8 cellular contexts compared by ENCODE assay signal in genomic region chr3:114057011-114057347, GRCh38. TPM values are rescaled to one million over a fixed set of nuclear protein-coding genes. Genes with fewer than 3 reads are reported as not detected.
DNase-seq lines count a peak whose midpoint lies in the region; ATAC-seq and TF ChIP-seq lines count a peak whose summit lies in the region.

No MANE protein-coding gene starts in this region.

- H3K36me3 ChIP-seq in BLaER1, result peaks cover 15% of the 10 kb centered on the region
- H3K36me3 ChIP-seq in MG63, result peaks cover 17% of the 10 kb centered on the region
- no peaks in the 10 kb centered on the region for H3K36me3 ChIP-seq in endocrine pancreas (ENCODE audit: control insufficient read depth, insufficient read depth, low read length)

- H3K27me3 ChIP-seq in BLaER1 (no peaks in the 10 kb centered on the region), MG63 (no peaks in the 10 kb centered on the region), endocrine pancreas (ENCODE audit: control insufficient read depth, insufficient read depth, low read length) (no peaks in the 10 kb centered on the region)

- H4K20me1 ChIP-seq in BLaER1, result peaks cover 20% of the 10 kb centered on the region

- H3K27ac Mint-ChIP-seq in osteocyte (ENCODE audit: unreplicated experiment), result peak overlapping the region; percentile 94

- H3K36me3 Mint-ChIP-seq in osteocyte (ENCODE audit: unreplicated experiment), result no peaks in the 10 kb centered on the region

- H3K4me3 ChIP-seq in BLaER1, result peak overlapping the region; percentile 80
- H3K4me3 ChIP-seq in MG63, result peak overlapping the region; percentile 70
- peak overlapping the region; percentile 85 for H3K4me3 ChIP-seq in endocrine pancreas (ENCODE audit: control insufficient read depth, insufficient read depth, low read length)

- no peaks in the 10 kb centered on the region for H3K27me3 Mint-ChIP-seq in osteocyte (ENCODE audit: unreplicated experiment)

- H3K4me1 Mint-ChIP-seq in osteocyte (ENCODE audit: unreplicated experiment), result peaks cover 20% of the 10 kb centered on the region

- H3K9ac ChIP-seq in BLaER1 (peak overlapping the region; percentile 80), endocrine pancreas (ENCODE audit: control insufficient read depth, insufficient read depth, low read length) (peak overlapping the region; percentile 85)

- H3K4me2 ChIP-seq in BLaER1, result peak overlapping the region; percentile 73

- H3K4me1 ChIP-seq in BLaER1 (peaks cover 30% of the 10 kb centered on the region), endocrine pancreas (ENCODE audit: control insufficient read depth, insufficient read depth, low read length) (peaks cover 18% of the 10 kb centered on the region)

- no peaks in the 10 kb centered on the region for H3K9me3 ChIP-seq in BLaER1
- no peaks in the 10 kb centered on the region for H3K9me3 ChIP-seq in MG63
- no peaks in the 10 kb centered on the region for H3K9me3 ChIP-seq in endocrine pancreas (ENCODE audit: control insufficient read depth, low read length)

- TF ChIP-seq CTCF in osteocyte (IDR thresholded peaks at IDR 0.05), result no peak

- intact Hi-C loops in posterior cingulate gyrus (cut with DNase I), result loop anchor here (5.0 to 10.0 kb wide), 2 partner anchors 112 to 320 kb away; partner anchors contain the start of gene ZDHHC23

- peak overlapping the region; percentile 50 for H3K27ac ChIP-seq in BLaER1

- ATAC-seq in GM21526 (IDR thresholded peaks at IDR 0.05; ENCODE audit: low FRiP score, unreplicated experiment), result peak; percentile 4
- ATAC-seq in HG02970 (IDR thresholded peaks at IDR 0.05; ENCODE audit: low FRiP score, unreplicated experiment), result no peak

- H3K9me3 Mint-ChIP-seq in osteocyte (ENCODE audit: unreplicated experiment), result no peaks in the 10 kb centered on the region

- DNase-seq in MG63 (no peak), osteocyte (ENCODE audit: extremely low spot score, unreplicated experiment) (no peak), posterior cingulate gyrus (no peak), NCI-H2171 treated with DMSO at 0.1 percent for 48 hours (lab: John Stamatoyannopoulos, UW) (no peak)

- H3K4me3 Mint-ChIP-seq in osteocyte (ENCODE audit: unreplicated experiment), result peak overlapping the region; percentile 94

RNA-seq across cellular contexts. Expression of gene QTRT2, which starts 0.4 kb away (rescaled TPM):
- 21.8 and 74.9 TPM in 2 replicates for total RNA-seq in MG63 (2014; rRNA removed; shearing (Covaris generic); ENCODE audit: low replicate concordance)
- 13.6 and 15.4 TPM in 2 replicates for total RNA-seq in osteocyte

RNA-seq across cellular contexts. Expression of gene CCDC191, which starts 0.7 kb away (rescaled TPM):
- 0.20 and 1.5 TPM in 2 replicates for total RNA-seq in MG63 (2014; rRNA removed; shearing (Covaris generic); ENCODE audit: low replicate concordance)
- total RNA-seq in osteocyte, result 4.3 and 7.1 TPM in 2 replicates
